ENCODE assay signal across 8 cellular contexts in genomic region chr2:113305764-113306163, GRCh38. TPM values are rescaled to one million over a fixed set of nuclear protein-coding genes. Genes with fewer than 3 reads are reported as not detected.
DNase-seq lines count a peak whose midpoint lies in the region; FAIRE-seq and TF ChIP-seq lines count a peak whose summit lies in the region.
"Not testable (repeated sequence)": the region's sequence is repeated elsewhere in the genome, so short reads cannot be mapped to it uniquely, and the experiment has no call there.

No MANE protein-coding gene starts in this region.

- not testable (repeated sequence) for H3K56ac ChIP-seq in H1 (replicated peaks; ENCODE audit: insufficient read length, low read depth, low read length)

- H3K14ac ChIP-seq in H1 (ENCODE audit: insufficient read length); trophoblast cell (ENCODE audit: low read length): not testable (repeated sequence)

- not testable (repeated sequence) for FAIRE-seq in H1 (lab: Jason Lieb, UNC)
- FAIRE-seq in urothelium cell line (lab: Jason Lieb, UNC): peak; percentile 56

- H3K79me1 ChIP-seq in H1 (ENCODE audit: low read depth, low read length); trophoblast cell (ENCODE audit: low read length): not testable (repeated sequence)

- H3K9me3 Mint-ChIP-seq in dendritic cell treated with granulocyte-macrophage colony-stimulating factor and Interleukin-4, amounts not matched to agents 40 ng/mL and 50 ng/mL, for 4 days; neural crest cell: not testable (repeated sequence)

- intact Hi-C loops in dendritic cell treated with granulocyte-macrophage colony-stimulating factor and Interleukin-4, amounts not matched to agents 40 ng/mL and 50 ng/mL, for 4 days (cut with micrococcal nuclease): not testable (repeated sequence)

- H3K36me3 ChIP-seq in H1 (ENCODE audit: control insufficient read depth in 2 of 4, insufficient read depth in 4 of 4, low read length in 3 of 4); trophoblast cell (ENCODE audit: control insufficient read depth in 1 of 2, insufficient read depth in 2 of 2, low read length in 2 of 2): not testable (repeated sequence)

- H3K18ac ChIP-seq in H1 (ENCODE audit: extremely low read depth, low read length); trophoblast cell (ENCODE audit: low read length): not testable (repeated sequence)

- not testable (repeated sequence) for H2BK20ac ChIP-seq in H1 (ENCODE audit: low read length)

- not testable (repeated sequence) for H4K12ac ChIP-seq in trophoblast cell (ENCODE audit: low read depth, low read length)

- POLR2A ChIA-PET in H1 (lab: Charles Lee; ENCODE audit: partially characterized antibody): not testable (repeated sequence)

- H4K20me1 ChIP-seq in H1 (replicated peaks in 1 of 2; ENCODE audit: control insufficient read depth in 1 of 2, insufficient read depth in 2 of 2, low read length in 2 of 2): not testable (repeated sequence)

- not testable (repeated sequence) for H3K9me3 ChIP-seq in H1 (ENCODE audit: insufficient read depth in 2 of 2, low read depth in 1 of 2, low read length in 1 of 2); trophoblast cell (ENCODE audit: insufficient read depth, low read depth, low read length)

- not testable (repeated sequence) for H2AK5ac ChIP-seq in H1 (ENCODE audit: low read depth, low read length); trophoblast cell (ENCODE audit: low read length)

- not testable (repeated sequence) for H3K4me1 ChIP-seq in H1 (replicated peaks in 1 of 4; ENCODE audit: control insufficient read depth in 3 of 4, insufficient read depth in 4 of 4, low read length in 3 of 4); trophoblast cell (ENCODE audit: control insufficient read depth in 1 of 2, insufficient read depth in 2 of 2, low read length in 2 of 2)

- H2BK120ac ChIP-seq in H1 (replicated peaks; ENCODE audit: low read depth, low read length); trophoblast cell (ENCODE audit: insufficient read depth, low read length, poor library complexity): not testable (repeated sequence)

- H3K36me3 Mint-ChIP-seq in dendritic cell treated with granulocyte-macrophage colony-stimulating factor and Interleukin-4, amounts not matched to agents 40 ng/mL and 50 ng/mL, for 4 days (ENCODE audit: low read depth); neural crest cell (ENCODE audit: low read depth): not testable (repeated sequence)

- TF ChIP-seq POLR2A in H1 (IDR thresholded peaks at IDR 0.05; ENCODE audit: control extremely low read depth in 1 of 2, low read depth in 2 of 2, low read length in 2 of 2): not testable (repeated sequence)

- in situ Hi-C loops in G401 (cut with HindIII; ENCODE audit: low sequenced_read_pairs): not testable (repeated sequence)

- H3K9ac ChIP-seq in H1 (replicated peaks in 1 of 4; ENCODE audit: extremely low read depth in 1 of 4, low read depth in 3 of 4, low read length in 3 of 4); trophoblast cell (ENCODE audit: low read length): not testable (repeated sequence)

- TF ChIP-seq EP300 in H1 (IDR thresholded peaks at IDR 0.05; ENCODE audit: borderline replicate concordance in 1 of 2, low read depth in 2 of 2, low read length in 2 of 2): not testable (repeated sequence)

- not testable (repeated sequence) for H3K27ac ChIP-seq in H1 (ENCODE audit: low read depth, low read length); trophoblast cell (ENCODE audit: low read depth, low read length)

- not testable (repeated sequence) for H2BK5ac ChIP-seq in H1 (ENCODE audit: low read depth, low read length); trophoblast cell (ENCODE audit: low read depth, low read length, poor library complexity)

- whole genome bisulfite sequencing in H1 (ENCODE audit: extremely low coverage in 1 of 2, insufficient coverage in 1 of 2, insufficient read length in 1 of 2, insufficient replicate concordance in 2 of 2, low coverage in 1 of 2, low lambda C conversion rate in 2 of 2, missing lambda C conversion rate in 1 of 2), 2 experiments: 66% methylated on average over 11 of the region's 16 CpGs; no CpG with 5 or more reads in 1 of the 2 experiments
- no CpG with 5 or more reads among the region's 16 CpGs for WGBS in trophoblast cell (ENCODE audit: extremely low coverage, insufficient coverage, insufficient read length)

- not testable (repeated sequence) for H3K4me2 ChIP-seq in H1 (ENCODE audit: insufficient read depth in 1 of 2, low read depth in 2 of 2, low read length in 2 of 2); trophoblast cell (ENCODE audit: low read length)

- H4K8ac ChIP-seq in H1 (ENCODE audit: extremely low read depth, insufficient read depth, low read length): peak overlapping the region; percentile 35; the same call in 1 of the 2 replicates
- not testable (repeated sequence) for H4K8ac ChIP-seq in trophoblast cell (ENCODE audit: low read depth, low read length)

- not testable (repeated sequence) for H2BK12ac ChIP-seq in H1 (ENCODE audit: low read depth, low read length); trophoblast cell (ENCODE audit: low read length)

- H3K23ac ChIP-seq in H1 (ENCODE audit: insufficient read length); trophoblast cell (ENCODE audit: low read length): not testable (repeated sequence)

- not testable (repeated sequence) for H3K27me3 ChIP-seq in H1 (replicated peaks in 1 of 4; ENCODE audit: control insufficient read depth in 3 of 4, extremely low read depth in 1 of 4, insufficient read depth in 3 of 4, low read length in 3 of 4); trophoblast cell (ENCODE audit: insufficient read depth, low read length)

- H2AFZ ChIP-seq in H1 (ENCODE audit: low read length): peak overlapping the region; percentile 32; the same call in 1 of the 2 replicates
- not testable (repeated sequence) for H2AFZ ChIP-seq in trophoblast cell (ENCODE audit: insufficient read depth, low read length, poor library complexity)

- not testable (repeated sequence) for H2BK15ac ChIP-seq in H1 (ENCODE audit: low read length)

- CTCF ChIA-PET in H1 (lab: Charles Lee; ENCODE audit: partially characterized antibody): interaction anchor here (0.7 to 0.8 kb wide), 2 partner anchors 34 to 105 kb away, joined by 3 read pairs; no protein-coding TSS in a partner anchor

- not testable (repeated sequence) for H4K91ac ChIP-seq in H1 (replicated peaks; ENCODE audit: insufficient read length, low read length); trophoblast cell (ENCODE audit: low read depth, low read length)

- H3K23me2 ChIP-seq in H1 (ENCODE audit: low read depth, low read length): not testable (repeated sequence)

- H3K4ac ChIP-seq in H1 (replicated peaks; ENCODE audit: insufficient read length, low read depth, low read length); trophoblast cell (ENCODE audit: low read depth, low read length): not testable (repeated sequence)

- H3K4me3 ChIP-seq in H1 (ENCODE audit: extremely low read depth in 1 of 4, insufficient read depth in 2 of 4, low read depth in 3 of 4, low read length in 4 of 4): not testable (repeated sequence)
- peak overlapping the region; percentile 38 for H3K4me3 ChIP-seq in trophoblast cell (ENCODE audit: low read depth, low read length)

- not testable (repeated sequence) for H3K4me3 Mint-ChIP-seq in dendritic cell treated with granulocyte-macrophage colony-stimulating factor and Interleukin-4, amounts not matched to agents 40 ng/mL and 50 ng/mL, for 4 days
- H3K4me3 Mint-ChIP-seq in neural crest cell: peak overlapping the region; percentile 77

- peaks cover 12% of the 10 kb centered on the region for H3K4me1 Mint-ChIP-seq in dendritic cell treated with granulocyte-macrophage colony-stimulating factor and Interleukin-4, amounts not matched to agents 40 ng/mL and 50 ng/mL, for 4 days (ENCODE audit: low read depth)
- H3K4me1 Mint-ChIP-seq in neural crest cell: peaks cover 52% of the 10 kb centered on the region

- TF ChIP-seq CTCF in H1 (IDR thresholded peaks at IDR 0.05; ENCODE audit: control extremely low read depth in 1 of 3, insufficient read depth in 1 of 3, low read depth in 1 of 3, low read length in 3 of 3); neural crest cell (conservative IDR thresholded peaks at IDR 0.05): not testable (repeated sequence)

- not testable (repeated sequence) for H3K79me2 ChIP-seq in H1 (ENCODE audit: control insufficient read depth in 1 of 2, insufficient read depth in 2 of 2, low read length in 2 of 2); trophoblast cell (ENCODE audit: control insufficient read depth, insufficient read depth, low read length, poor library complexity)

- peak; percentile 2 for DNase-seq in G401 (ENCODE audit: low spot score)
- peak; percentile 21 for DNase-seq in NCI-H69 (lab: John Stamatoyannopoulos, UW)
- DNase-seq in amygdala (lab: John Stamatoyannopoulos, UW): peak in 30 of 56 donors; percentile 9 to 67 (median 34)
- not testable (repeated sequence) for DNase-seq in H1 (ENCODE audit: low read depth in 1 of 2, low spot score in 2 of 2); trophoblast cell; urothelium cell line (ENCODE audit: low spot score)
- DNase-seq in neural crest cell (ENCODE audit: low read depth, low spot score): peak; percentile 69

- H3K27me3 Mint-ChIP-seq in dendritic cell treated with granulocyte-macrophage colony-stimulating factor and Interleukin-4, amounts not matched to agents 40 ng/mL and 50 ng/mL, for 4 days: peaks cover 13% of the 10 kb centered on the region
- H3K27me3 Mint-ChIP-seq in neural crest cell (ENCODE audit: low read depth): not testable (repeated sequence)

- H4K5ac ChIP-seq in H1 (ENCODE audit: insufficient read length, low read depth, low read length): not testable (repeated sequence)

- H3K27ac Mint-ChIP-seq in dendritic cell treated with granulocyte-macrophage colony-stimulating factor and Interleukin-4, amounts not matched to agents 40 ng/mL and 50 ng/mL, for 4 days: peak overlapping the region; percentile 42
- H3K27ac Mint-ChIP-seq in neural crest cell (ENCODE audit: unreplicated experiment): peak overlapping the region; percentile 92

- not testable (repeated sequence) for TF ChIP-seq RAD21 in H1 (IDR thresholded peaks at IDR 0.05 in 1 of 2, conservative IDR thresholded peaks at IDR 0.05 in 1 of 2; ENCODE audit: low read depth in 2 of 2, low read length in 2 of 2)

RNA-seq across cellular contexts. Expression of gene PAX8, which starts 27.0 kb away (rescaled TPM):
- not detected in 2 replicates for total RNA-seq in G401 (2014; rRNA removed; shearing (Covaris generic))
- total RNA-seq in H1 (2021; fragmentation: NEBNext Ultra II Directional; extraction: Animal tissue kit (Norgen Biotek cat#: 25700)): not detected in 2 replicates
- 0.02 and 0.08 TPM in 2 replicates for polyA plus RNA-seq in H1 (2011; rRNA removed)
- 0.04 TPM for polyA plus RNA-seq in H1 (2011; cell fraction: cytosol; rRNA removed)
- not detected for polyA plus RNA-seq in H1 (2011; cell fraction: nucleus; rRNA removed)
- 0.10 to 0.34 TPM (median 0.13 TPM) in 3 of 4 replicates, not detected in the other for polyA plus RNA-seq in H1 (2012, experiment 1 of 2)
- not detected for polyA plus RNA-seq in H1 (2012, experiment 2 of 2)
- 0.04 TPM for polyA plus RNA-seq in H1 (2013, experiment 1 of 2)
- polyA plus RNA-seq in H1 (2013, experiment 2 of 2): 0.06 TPM
- polyA minus RNA-seq in H1 (2011; rRNA and poly(A)+ RNA removed): 0.09 TPM in 1 of 2 replicates, not detected in the other
- polyA minus RNA-seq in H1 (2011; cell fraction: cytosol; rRNA and poly(A)+ RNA removed): not detected
- polyA minus RNA-seq in H1 (2011; cell fraction: nucleus; rRNA and poly(A)+ RNA removed): not detected
- total RNA-seq in neural crest cell: 0.49 and 0.98 TPM in 2 replicates
- not detected in 2 replicates for polyA plus RNA-seq in trophoblast cell (2013)
